In the genomic region with DNA sequence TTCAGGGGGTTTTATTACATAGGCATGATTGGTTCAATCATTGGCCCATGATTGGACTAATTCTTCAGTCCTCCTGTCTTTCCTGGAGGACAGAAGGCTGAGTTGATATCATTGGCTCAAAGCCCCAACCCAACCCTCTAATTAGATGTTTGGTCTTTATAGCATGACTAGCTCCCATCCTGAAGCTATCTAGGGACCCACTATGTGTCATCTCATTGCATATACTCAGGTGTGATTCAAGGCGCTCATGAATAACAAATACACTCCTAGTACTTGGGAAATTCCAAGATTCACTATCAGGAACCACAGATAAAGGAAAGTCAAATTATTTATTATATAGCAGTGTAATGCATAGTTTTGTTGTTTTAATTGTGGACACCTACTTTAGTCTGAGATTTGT, we compare ENCODE assay signal across 25 cellular contexts.
"Had no signal": no experiment of that assay in that cellular context is flagged by ENCODE, and none has a peak within 500 bp of the region (broad histone marks: within the 10 kb centered on the region; RNA-seq: fewer than 3 reads in every experiment).

No MANE protein-coding gene starts in this region.

- H3K36me3 ChIP-seq: left lung, lower lobe of right lung had no signal

- H3K36me3 Mint-ChIP-seq: memory B cell had no signal

- H3K9me3 Mint-ChIP-seq: memory B cell had no signal

- H3K27ac Mint-ChIP-seq: immature natural killer cell, memory B cell had no signal

- DNase-seq: dermis blood vessel endothelial cell; dorsolateral prefrontal cortex; effector CD4-positive, alpha-beta T cell; effector memory CD4-positive, alpha-beta T cell; erythroblast; esophagus squamous epithelium; foreskin fibroblast; heart left ventricle; hypothalamus; immature natural killer cell; islet precursor cell; kidney; kidney glomerular epithelial cell; left cardiac atrium; left lung; left ventricle myocardium superior; lower lobe of right lung; mesendoderm; midbrain had no signal

- H3K4me3 Mint-ChIP-seq: immature natural killer cell, memory B cell had no signal

- H3K9me3 ChIP-seq: esophagus squamous epithelium, gastroesophageal sphincter, heart left ventricle, left lung, lower lobe of right lung had no signal

- H3K4me1 Mint-ChIP-seq: immature natural killer cell, memory B cell had no signal

- H3K4me2 ChIP-seq: hepatocyte had no signal

- H3K4me1 ChIP-seq: esophagus squamous epithelium, gastroesophageal sphincter, heart left ventricle, left lung, lower lobe of right lung had no signal

- H3K27me3 ChIP-seq: dorsolateral prefrontal cortex, esophagus squamous epithelium, gastroesophageal sphincter, heart left ventricle, hepatocyte, left lung had no signal

- H3K27ac ChIP-seq: coronary artery, dorsolateral prefrontal cortex, epithelial cell of prostate, esophagus squamous epithelium, gastroesophageal sphincter, heart left ventricle, hepatocyte, left lung, lower lobe of right lung had no signal

- H3K4me3 ChIP-seq: coronary artery, dorsolateral prefrontal cortex, esophagus squamous epithelium, gastroesophageal sphincter, heart left ventricle, hepatocyte, left lung, lower lobe of right lung had no signal

- ATAC-seq: esophagus mucosa, gastroesophageal sphincter, heart left ventricle, left cardiac atrium, left lung, left ventricle myocardium superior, lower lobe of right lung had no signal

- H2AFZ ChIP-seq: hepatocyte had no signal

- H3K27me3 Mint-ChIP-seq: memory B cell had no signal

- H3K79me2 ChIP-seq: hepatocyte had no signal
